9 cellular contexts compared by ENCODE assay signal in genomic region chr15:32936283-32936918, GRCh38.
DNase-seq lines count a peak whose midpoint lies in the region; ATAC-seq, FAIRE-seq and TF ChIP-seq lines count a peak whose summit lies in the region.
"Had no signal": no experiment of that assay in that cellular context is flagged by ENCODE, and none has a peak within 500 bp of the region (broad histone marks: within the 10 kb centered on the region; RNA-seq: fewer than 3 reads in every experiment).

No MANE protein-coding gene starts in this region.

- intact Hi-C loops in right lobe of liver (cut with DNase I) = loop anchor here in 1 of 2 donors (10.0 kb wide), 1 partner anchor 272 kb away; no protein-coding TSS in a partner anchor
- intact Hi-C loops in activated CD4-positive, alpha-beta memory T cell treated with anti-CD3 and anti-CD28 coated beads for 36 hours (cut with micrococcal nuclease) = no loop called here

- no peaks in the 10 kb centered on the region for H3K36me3 Mint-ChIP-seq in brain
- H3K36me3 Mint-ChIP-seq in activated CD4-positive, alpha-beta memory T cell treated with anti-CD3 and anti-CD28 coated beads for 36 hours = no peaks in the 10 kb centered on the region

- H3K36me3 ChIP-seq in BE2C (no peaks in the 10 kb centered on the region), right lobe of liver (no peaks in the 10 kb centered on the region), small intestine (ENCODE audit: control insufficient read depth in 2 of 2, insufficient read depth in 2 of 2, low read length in 2 of 2) (no peaks in the 10 kb centered on the region)

- H3K27ac ChIP-seq in right lobe of liver (no peak overlapping the region), small intestine (ENCODE audit: low read depth in 1 of 2, low read length in 1 of 2) (no peak overlapping the region)
- H3K27ac ChIP-seq: SK-N-MC had no signal

- H3K4me3 Mint-ChIP-seq in brain = no peak overlapping the region
- H3K4me3 Mint-ChIP-seq in activated CD4-positive, alpha-beta memory T cell treated with anti-CD3 and anti-CD28 coated beads for 36 hours = no peak overlapping the region

- 14% methylated on average over 1 of the region's 1 CpG for WGBS in right lobe of liver (ENCODE audit: insufficient coverage, low coverage, low lambda C conversion rate, missing lambda C conversion rate)
- WGBS in small intestine, 3 donors = 46 to 84% (median 76%) methylated on average over 1 of the region's 1 CpG

- POLR2A ChIA-PET in activated CD4-positive, alpha-beta memory T cell treated with anti-CD3 and anti-CD28 coated beads for 36 hours (lab: Charles Lee) = no interaction called here

- TF ChIP-seq CTCF in BE2C (IDR thresholded peaks at IDR 0.05; ENCODE audit: low read depth, low read length) (peak; percentile 70), brain (conservative IDR thresholded peaks at IDR 0.05) (peak; percentile 34 to 51), right lobe of liver (IDR thresholded peaks at IDR 0.05) (peak; percentile 47 to 76 (median 64))

- H3K9me3 Mint-ChIP-seq in brain = peaks cover 8 to 17% (median 13%) of the 10 kb centered on the region in 5 experiments
- peaks cover 6% of the 10 kb centered on the region for H3K9me3 Mint-ChIP-seq in activated CD4-positive, alpha-beta memory T cell treated with anti-CD3 and anti-CD28 coated beads for 36 hours

- CTCF ChIA-PET in activated CD4-positive, alpha-beta memory T cell treated with anti-CD3 and anti-CD28 coated beads for 36 hours (lab: Charles Lee) = interaction anchor here (0.7 to 1.5 kb wide), 3 partner anchors 11 to 274 kb away, joined by 3 to 9 read pairs (median 3); no protein-coding TSS in a partner anchor

- TF ChIP-seq POLR2A in right lobe of liver (IDR thresholded peaks at IDR 0.05) = no peak

- H3K4me3 ChIP-seq in BE2C (ENCODE audit: low read depth, low read length) (no peak overlapping the region), right lobe of liver (no peak overlapping the region), small intestine (ENCODE audit: low read depth in 1 of 2, low read length in 2 of 2) (no peak overlapping the region)
- H3K4me3 ChIP-seq: SK-N-MC had no signal

- H3K9me3 ChIP-seq in BE2C (no peaks in the 10 kb centered on the region), right lobe of liver (no peaks in the 10 kb centered on the region), small intestine (ENCODE audit: control insufficient read depth, low read depth) (no peaks in the 10 kb centered on the region)

- peaks cover 5% of the 10 kb centered on the region for H3K27me3 Mint-ChIP-seq in brain
- H3K27me3 Mint-ChIP-seq in activated CD4-positive, alpha-beta memory T cell treated with anti-CD3 and anti-CD28 coated beads for 36 hours = peaks cover 8% of the 10 kb centered on the region

- peak; percentile 64 to 74 (median 69) for ATAC-seq in right lobe of liver
- no peak for ATAC-seq in HG03457 (IDR thresholded peaks at IDR 0.05; ENCODE audit: unreplicated experiment)

- H3K27me3 ChIP-seq in BE2C (no peaks in the 10 kb centered on the region; the same call in 1 of the 2 replicates), right lobe of liver (peaks cover 0 to 6% of the 10 kb centered on the region in 2 donors), small intestine (ENCODE audit: control insufficient read depth in 2 of 2, insufficient read depth in 2 of 2, low read length in 2 of 2) (no peaks in the 10 kb centered on the region)

- no peak for FAIRE-seq in small intestine (lab: Jason Lieb, UNC)

- no peak overlapping the region for H3K27ac Mint-ChIP-seq in brain
- no peak overlapping the region for H3K27ac Mint-ChIP-seq in activated CD4-positive, alpha-beta memory T cell treated with anti-CD3 and anti-CD28 coated beads for 36 hours

- H3K4me1 Mint-ChIP-seq in brain = peaks cover under 1% of the 10 kb centered on the region
- no peaks in the 10 kb centered on the region for H3K4me1 Mint-ChIP-seq in activated CD4-positive, alpha-beta memory T cell treated with anti-CD3 and anti-CD28 coated beads for 36 hours (ENCODE audit: low read depth)

- H3K4me1 ChIP-seq in BE2C (no peaks in the 10 kb centered on the region), right lobe of liver (no peaks in the 10 kb centered on the region), small intestine (ENCODE audit: control insufficient read depth in 2 of 2, insufficient read depth in 1 of 2, low read depth in 1 of 2, low read length in 1 of 2) (no peaks in the 10 kb centered on the region)

- no peak for DNase-seq in BE2C
- peak; percentile 22 for DNase-seq in HS-5 (ENCODE audit: low read depth)
- DNase-seq in right lobe of liver = no peak
- DNase-seq in NCI-H146 treated with DMSO at 0.1 percent for 48 hours (lab: John Stamatoyannopoulos, UW; ENCODE audit: unreplicated experiment) = no peak
- no peak for DNase-seq in activated CD4-positive, alpha-beta memory T cell treated with anti-CD3 and anti-CD28 coated beads for 36 hours
- DNase-seq in small intestine = no peak
